ENCODE assay signal across 11 cellular contexts in genomic region chr2:218984239-218985020, GRCh38. TPM values are rescaled to one million over a fixed set of nuclear protein-coding genes. Genes with fewer than 3 reads are reported as not detected.
A peak's percentile ranks its signal among the peaks of the same experiment; 100 is the strongest.
DNase-seq lines count a peak whose midpoint lies in the region; ATAC-seq and TF ChIP-seq lines count a peak whose summit lies in the region.
"Had no signal": no experiment of that assay in that cellular context is flagged by ENCODE, and none has a peak within 500 bp of the region (broad histone marks: within the 10 kb centered on the region; RNA-seq: fewer than 3 reads in every experiment).

No MANE protein-coding gene starts in this region.

- TF ChIP-seq CTCF in esophagus muscularis mucosa (IDR thresholded peaks at IDR 0.05) (no peak), lower leg skin (IDR thresholded peaks at IDR 0.05) (no peak)
- no peak for TF ChIP-seq CTCF in CD4-positive, alpha-beta T cell (IDR thresholded peaks at IDR 0.05)

- peaks cover 3% of the 10 kb centered on the region for H3K36me3 Mint-ChIP-seq in T-helper 1 cell treated with Interleukin-12 subunit alpha and Interleukin-12 subunit beta and Interleukin-4 antibody, amounts not matched to agents 30 μg/mL and 1 μg/mL, for 36 hours (ENCODE audit: low read depth)
- no peaks in the 10 kb centered on the region for H3K36me3 Mint-ChIP-seq in CD4-positive, alpha-beta T cell (ENCODE audit: low read depth)

- H3K4me1 Mint-ChIP-seq in T-helper 1 cell treated with Interleukin-12 subunit alpha and Interleukin-12 subunit beta and Interleukin-4 antibody, amounts not matched to agents 30 μg/mL and 1 μg/mL, for 36 hours (ENCODE audit: low read depth) = peaks cover 12% of the 10 kb centered on the region
- H3K4me1 Mint-ChIP-seq in CD4-positive, alpha-beta T cell (ENCODE audit: low read depth) = peaks cover 46% of the 10 kb centered on the region

- intact Hi-C loops in esophagus muscularis mucosa (cut with DNase I) (no loop called here), lower leg skin (cut with DNase I; ENCODE audit: low total_unique reads) (no loop called here)
- intact Hi-C loops in CD4-positive, alpha-beta T cell (cut with DNase I, micrococcal nuclease) = loop anchor here (5.0 kb wide), 2 partner anchors 107 to 173 kb away; no protein-coding TSS in a partner anchor

- no peak overlapping the region for H3K27ac ChIP-seq in esophagus muscularis mucosa (replicated peaks in 1 of 4)
- no peak overlapping the region for H3K27ac ChIP-seq in CD4-positive, alpha-beta T cell (ENCODE audit: low read depth, low read length)

- H3K36me3 ChIP-seq in esophagus muscularis mucosa (no peaks in the 10 kb centered on the region), skeletal muscle satellite cell (ENCODE audit: insufficient read depth, low read length) (no peaks in the 10 kb centered on the region)
- H3K36me3 ChIP-seq: adrenal gland had no signal

- peak overlapping the region; percentile 52 for H3K27ac Mint-ChIP-seq in T-helper 1 cell treated with Interleukin-12 subunit alpha and Interleukin-12 subunit beta and Interleukin-4 antibody, amounts not matched to agents 30 μg/mL and 1 μg/mL, for 36 hours
- H3K27ac Mint-ChIP-seq in CD4-positive, alpha-beta T cell = no peak overlapping the region

- POLR2A ChIA-PET in CD4-positive, alpha-beta T cell (lab: Charles Lee) = no interaction called here

- no peaks in the 10 kb centered on the region for H3K9me3 ChIP-seq in esophagus muscularis mucosa
- no peaks in the 10 kb centered on the region for H3K9me3 ChIP-seq in skeletal muscle satellite cell (replicated peaks; ENCODE audit: low read length)
- no peaks in the 10 kb centered on the region for H3K9me3 ChIP-seq in CD4-positive, alpha-beta T cell (ENCODE audit: control insufficient read depth, low read length)
- H3K9me3 ChIP-seq: adrenal gland had no signal

- DNase-seq in T-helper 1 cell = no peak
- DNase-seq in NCI-H2171 (lab: John Stamatoyannopoulos, UW) = peak; percentile 10
- no peak for DNase-seq in esophagus muscularis mucosa (ENCODE audit: extremely low spot score)
- DNase-seq in activated effector memory CD4-positive, alpha-beta T cell treated with anti-CD3 and anti-CD28 coated beads, Interleukin-2, amount 50 U/mL, for 16 hours = no peak
- DNase-seq in CD4-positive, alpha-beta T cell = no peak
- DNase-seq in lower leg skin (ENCODE audit: low spot score in 2 of 2) = no peak
- DNase-seq: AML-193 had no signal

- H3K4me2 ChIP-seq in skeletal muscle satellite cell (ENCODE audit: low read length) = peak overlapping the region; percentile 11

- peaks cover 0 to 100% (median 90%) of the 10 kb centered on the region in 4 donors for H3K27me3 ChIP-seq in esophagus muscularis mucosa
- H3K27me3 ChIP-seq in skeletal muscle satellite cell (ENCODE audit: control insufficient read depth, insufficient read depth, low read length) = peaks cover 82% of the 10 kb centered on the region
- peaks cover 91% of the 10 kb centered on the region for H3K27me3 ChIP-seq in CD4-positive, alpha-beta T cell (ENCODE audit: control insufficient read depth, insufficient read depth, low read length)

- no peak overlapping the region for H3K4me3 Mint-ChIP-seq in T-helper 1 cell treated with Interleukin-12 subunit alpha and Interleukin-12 subunit beta and Interleukin-4 antibody, amounts not matched to agents 30 μg/mL and 1 μg/mL, for 36 hours
- no peak overlapping the region for H3K4me3 Mint-ChIP-seq in CD4-positive, alpha-beta T cell

- H3K27me3 Mint-ChIP-seq in T-helper 1 cell treated with Interleukin-12 subunit alpha and Interleukin-12 subunit beta and Interleukin-4 antibody, amounts not matched to agents 30 μg/mL and 1 μg/mL, for 36 hours (ENCODE audit: low read depth) = peaks cover 82% of the 10 kb centered on the region
- H3K27me3 Mint-ChIP-seq in CD4-positive, alpha-beta T cell = peaks cover 89% of the 10 kb centered on the region

- H3K4me1 ChIP-seq in esophagus muscularis mucosa = peaks cover 42 to 59% (median 55%) of the 10 kb centered on the region in 4 donors
- peaks cover 9% of the 10 kb centered on the region for H3K4me1 ChIP-seq in skeletal muscle satellite cell (ENCODE audit: control insufficient read depth, insufficient read depth, low read length)

- WGBS in esophagus muscularis mucosa = 2% methylated on average over 42 of the region's 50 CpGs
- 1 to 2% methylated on average over 48 to 50 of the region's 50 CpGs for whole genome bisulfite sequencing in lower leg skin, 2 donors

- no peak overlapping the region for H3K9ac ChIP-seq in skeletal muscle satellite cell (ENCODE audit: low read depth, low read length)

- H3K4me3 ChIP-seq in esophagus muscularis mucosa (peak overlapping the region; percentile 15 to 35 (median 24)), skeletal muscle satellite cell (ENCODE audit: low read length) (no peak overlapping the region), lower leg skin (ENCODE audit: low read depth, poor library complexity, severe bottlenecking) (no peak overlapping the region)
- H3K4me3 ChIP-seq: adrenal gland had no signal

- no peak for ATAC-seq in CD4-positive, alpha-beta T cell (ENCODE audit: poor library complexity)

- TF ChIP-seq POLR2A in esophagus muscularis mucosa (IDR thresholded peaks at IDR 0.05; ENCODE audit: low read depth) = no peak
- no peak for TF ChIP-seq POLR2A in lower leg skin (IDR thresholded peaks at IDR 0.05)

- no peak for TF ChIP-seq EP300 in esophagus muscularis mucosa (IDR thresholded peaks at IDR 0.05)

- CTCF ChIA-PET in CD4-positive, alpha-beta T cell (lab: Charles Lee) = no interaction called here

- H3K9me3 Mint-ChIP-seq in T-helper 1 cell treated with Interleukin-12 subunit alpha and Interleukin-12 subunit beta and Interleukin-4 antibody, amounts not matched to agents 30 μg/mL and 1 μg/mL, for 36 hours = no peaks in the 10 kb centered on the region
- no peaks in the 10 kb centered on the region for H3K9me3 Mint-ChIP-seq in CD4-positive, alpha-beta T cell

RNA-seq across cellular contexts. Expression of gene FEV, which starts 0.6 kb away (rescaled TPM):
- not detected for total RNA-seq in esophagus muscularis mucosa
- total RNA-seq in skeletal muscle satellite cell (2012; rRNA removed) = not detected in 2 replicates
- not detected for total RNA-seq in CD4-positive, alpha-beta T cell
- total RNA-seq in lower leg skin = not detected
- total RNA-seq: RPMI7951 had no signal

RNA-seq across cellular contexts. Expression of gene CRYBA2, which starts 8.8 kb away (rescaled TPM):
- total RNA-seq in esophagus muscularis mucosa (not detected), lower leg skin (not detected)
- total RNA-seq in skeletal muscle satellite cell (2012; rRNA removed) = not detected in 2 replicates
- total RNA-seq in CD4-positive, alpha-beta T cell = not detected
- total RNA-seq: RPMI7951 had no signal

RNA-seq across cellular contexts. Expression of gene CDK5R2, which starts 25.0 kb away (rescaled TPM):
- total RNA-seq in esophagus muscularis mucosa (under 1 TPM in 3 of 4 donors, not detected in 1; under 0.01 to 0.52 (median 0.33) TPM), lower leg skin (not detected)
- total RNA-seq in skeletal muscle satellite cell (2012; rRNA removed) = 0.22 TPM in 1 of 2 replicates, not detected in the other
- not detected for total RNA-seq in CD4-positive, alpha-beta T cell

RNA-seq across cellular contexts. Expression of gene CFAP65, which starts 56.9 kb away (rescaled TPM):
- not detected for total RNA-seq in esophagus muscularis mucosa
- under 0.01 TPM in 1 of 2 replicates, not detected in the other for total RNA-seq in skeletal muscle satellite cell (2012; rRNA removed)
- not detected for total RNA-seq in CD4-positive, alpha-beta T cell
- not detected for total RNA-seq in lower leg skin

Comparison
In these comparisons a context has a peak if more than half of its experiments do, and no peak if none do; other contexts are left out.
1. H3K4me3 ChIP-seq: peak in esophagus muscularis mucosa (4 of 4); none in skeletal muscle satellite cell (single experiment) and lower leg skin (single experiment).
2. intact Hi-C loops: an anchor here in CD4-positive, alpha-beta T cell (5.0 kb wide); none called in esophagus muscularis mucosa and lower leg skin.